Comparison of ENCODE assay signal across 1 cellular context in the genomic region with DNA sequence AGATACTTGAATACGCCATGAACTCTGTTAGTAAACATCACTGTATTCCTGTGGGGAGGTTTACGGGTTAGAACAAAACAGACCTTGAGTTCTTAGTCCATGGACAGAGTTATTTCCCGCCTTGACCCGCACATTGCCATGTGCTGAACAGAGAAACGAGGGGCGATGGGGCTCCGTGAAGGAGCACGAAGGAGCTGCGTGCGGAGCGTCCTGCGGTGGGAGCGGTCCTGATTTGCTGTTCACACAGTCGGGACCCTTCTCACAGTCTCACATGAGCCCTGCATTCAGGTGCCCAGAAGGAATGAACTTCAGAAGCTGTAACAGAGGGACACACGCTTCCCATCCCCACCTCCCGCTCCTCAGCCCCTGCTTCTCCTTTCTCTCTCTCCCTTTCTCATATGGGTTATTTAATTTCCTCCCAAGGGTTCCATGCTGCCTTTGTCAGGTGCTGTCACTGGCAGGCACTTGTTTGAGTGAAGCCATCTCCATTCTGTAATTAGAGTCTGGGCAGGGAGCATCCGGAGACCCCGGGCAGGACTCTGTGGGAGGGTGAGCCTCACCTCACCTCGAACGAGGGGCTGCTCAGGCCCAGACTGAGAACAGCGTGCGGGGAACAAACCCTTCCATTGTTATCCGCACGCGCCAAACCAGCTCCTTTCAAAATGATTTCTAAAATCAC.
TF ChIP-seq lines count a peak whose summit lies in the region.

No MANE protein-coding gene starts in this region.

TF ChIP-seq in H1, 55 proteins besides CTCF, POLR2A, EP300 and RAD21:
- no peak for TF ChIP-seq KDM4A (IDR thresholded peaks at IDR 0.05; ENCODE audit: low read depth, low read length, severe bottlenecking)
- TF ChIP-seq, protein P1, sequence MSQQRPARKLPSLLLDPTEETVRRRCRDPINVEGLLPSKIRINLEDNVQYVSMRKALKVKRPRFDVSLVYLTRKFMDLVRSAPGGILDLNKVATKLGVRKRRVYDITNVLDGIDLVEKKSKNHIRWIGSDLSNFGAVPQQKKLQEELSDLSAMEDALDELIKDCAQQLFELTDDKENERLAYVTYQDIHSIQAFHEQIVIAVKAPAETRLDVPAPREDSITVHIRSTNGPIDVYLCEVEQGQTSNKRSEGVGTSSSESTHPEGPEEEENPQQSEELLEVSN (IDR thresholded peaks at IDR 0.05) = peak; percentile 57; the same call in 1 of the 2 replicates
